ENCODE assay signal across 21 cellular contexts in the genomic region with DNA sequence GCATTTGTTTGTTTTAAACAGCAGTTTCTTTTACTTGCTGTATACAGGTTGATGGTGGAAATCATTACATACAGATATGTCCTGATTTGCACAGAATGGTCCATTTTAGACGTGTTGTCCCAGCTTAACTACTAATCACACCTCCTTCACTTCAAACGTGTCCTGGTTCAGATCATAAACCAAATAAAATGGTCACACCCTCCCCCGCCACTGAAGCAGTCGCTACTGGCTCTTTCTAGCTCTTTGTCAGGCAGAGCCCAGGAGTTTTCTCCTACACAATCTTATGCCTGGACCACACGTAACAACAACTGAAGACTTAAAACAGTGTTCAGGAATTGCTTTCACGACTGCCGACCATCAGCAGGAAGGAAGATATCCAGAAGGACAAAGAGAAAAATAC.
DNase-seq lines count a peak whose midpoint lies in the region; ATAC-seq, FAIRE-seq and TF ChIP-seq lines count a peak whose summit lies in the region.
"Had no signal": no experiment of that assay in that cellular context is flagged by ENCODE, and none has a peak within 500 bp of the region (broad histone marks: within the 10 kb centered on the region; RNA-seq: fewer than 3 reads in every experiment).

No MANE protein-coding gene starts in this region.

- H3K4me1 ChIP-seq in kidney (ENCODE audit: control insufficient read depth in 1 of 2, insufficient read depth in 1 of 2, low read depth in 1 of 2, low read length in 2 of 2) (no peaks in the 10 kb centered on the region), Peyer's patch (no peaks in the 10 kb centered on the region)
- H3K4me1 ChIP-seq: Caco-2 had no signal

- H3K36me3 Mint-ChIP-seq in osteocyte (ENCODE audit: unreplicated experiment): peaks cover 75% of the 10 kb centered on the region

- H3K36me3 ChIP-seq in kidney (ENCODE audit: control insufficient read depth in 1 of 2, insufficient read depth in 2 of 2, low read length in 2 of 2): no peaks in the 10 kb centered on the region
- no peaks in the 10 kb centered on the region for H3K36me3 ChIP-seq in Peyer's patch
- H3K36me3 ChIP-seq: BLaER1 had no signal

- peaks cover 4% of the 10 kb centered on the region for H3K4me1 Mint-ChIP-seq in osteocyte (ENCODE audit: unreplicated experiment)
- H3K4me1 Mint-ChIP-seq: B cell had no signal

- intact Hi-C loops in left colon (cut with DNase I, micrococcal nuclease) (no loop called here), kidney (cut with DNase I) (no loop called here)

- no peak overlapping the region for H3K4me3 Mint-ChIP-seq in osteocyte (ENCODE audit: unreplicated experiment)
- H3K4me3 Mint-ChIP-seq: B cell; CD4-positive, CD25-positive, alpha-beta regulatory T cell; CD8-positive, alpha-beta T cell had no signal

- H3K4me3 ChIP-seq in kidney (ENCODE audit: low read length in 2 of 2) (no peak overlapping the region), Peyer's patch (no peak overlapping the region)
- H3K4me3 ChIP-seq: BLaER1, GM12878 had no signal

- H3K9me3 ChIP-seq in kidney (ENCODE audit: control insufficient read depth in 1 of 2, low read length in 2 of 2): no peaks in the 10 kb centered on the region
- no peaks in the 10 kb centered on the region for H3K9me3 ChIP-seq in Peyer's patch
- H3K9me3 ChIP-seq: BLaER1, Caco-2 had no signal

- no peak for DNase-seq in GM12892 (ENCODE audit: insufficient read length)
- peak in 1 of 2 donors; percentile 41 for DNase-seq in left colon
- DNase-seq in osteocyte (ENCODE audit: extremely low spot score, unreplicated experiment): no peak
- no peak for DNase-seq in caudate nucleus (lab: John Stamatoyannopoulos, UW)
- DNase-seq in kidney: no peak
- DNase-seq in Peyer's patch: no peak
- DNase-seq: Caco-2; CD4-positive, CD25-positive, alpha-beta regulatory T cell; CD8-positive, alpha-beta T cell; DMS153; DND-41; HCEC 1CT had no signal

- H3K27me3 Mint-ChIP-seq in osteocyte (ENCODE audit: unreplicated experiment): no peaks in the 10 kb centered on the region
- H3K27me3 Mint-ChIP-seq: B cell; CD4-positive, CD25-positive, alpha-beta regulatory T cell had no signal

- peak overlapping the region; percentile 16 for H3K27ac Mint-ChIP-seq in osteocyte (ENCODE audit: unreplicated experiment)
- H3K27ac Mint-ChIP-seq: B cell; CD4-positive, CD25-positive, alpha-beta regulatory T cell; CD8-positive, alpha-beta T cell had no signal

- ATAC-seq in left colon (peak; percentile 69), GM19455 (IDR thresholded peaks at IDR 0.05; ENCODE audit: unreplicated experiment) (no peak)
- ATAC-seq: CD8-positive, alpha-beta T cell; GM12878 had no signal

- H3K9me3 Mint-ChIP-seq in osteocyte (ENCODE audit: unreplicated experiment): no peaks in the 10 kb centered on the region
- H3K9me3 Mint-ChIP-seq: CD4-positive, CD25-positive, alpha-beta regulatory T cell; CD8-positive, alpha-beta T cell had no signal

- TF ChIP-seq CTCF in VCaP (conservative IDR thresholded peaks at IDR 0.05) (no peak), osteocyte (IDR thresholded peaks at IDR 0.05) (no peak), kidney (IDR thresholded peaks at IDR 0.05; ENCODE audit: borderline replicate concordance, extremely low read depth, insufficient read depth) (no peak), Peyer's patch (IDR thresholded peaks at IDR 0.05) (no peak)

- H3K27me3 ChIP-seq in Peyer's patch: no peaks in the 10 kb centered on the region
- H3K27me3 ChIP-seq: BLaER1 had no signal

- TF ChIP-seq POLR2A in GM12892 (IDR thresholded peaks at IDR 0.05; ENCODE audit: low read depth, low read length) (no peak), Peyer's patch (IDR thresholded peaks at IDR 0.05) (no peak)

- FAIRE-seq in GM12892 (lab: Jason Lieb, UNC) (peak; percentile 40), kidney (lab: Jason Lieb, UNC) (no peak)
- FAIRE-seq: A204.1, G401.6, GM12878, GM18507 had no signal

- no peak overlapping the region for H3K9ac ChIP-seq in kidney (ENCODE audit: low read length in 2 of 2)
- H3K9ac ChIP-seq: BLaER1 had no signal

- peak overlapping the region; percentile 93; the same call in 1 of the 2 replicates for H3K27ac ChIP-seq in VCaP
- H3K27ac ChIP-seq in caudate nucleus (ENCODE audit: low read depth, low read length): no peak overlapping the region
- H3K27ac ChIP-seq in kidney (ENCODE audit: low read depth in 2 of 2, low read length in 2 of 2): no peak overlapping the region
- H3K27ac ChIP-seq in Peyer's patch: no peak overlapping the region
- H3K27ac ChIP-seq: 22Rv1, BLaER1 had no signal
